ENCODE assay signal across 9 cellular contexts in genomic region chr9:36193049-36193448, GRCh38. TPM values are rescaled to one million over a fixed set of nuclear protein-coding genes. Genes with fewer than 3 reads are reported as not detected.
DNase-seq lines count a peak whose midpoint lies in the region; ATAC-seq and TF ChIP-seq lines count a peak whose summit lies in the region.
"Had no signal": no experiment of that assay in that cellular context is flagged by ENCODE, and none has a peak within 500 bp of the region (broad histone marks: within the 10 kb centered on the region; RNA-seq: fewer than 3 reads in every experiment).

No MANE protein-coding gene starts in this region.

- peak overlapping the region; percentile 33 for H3K9ac ChIP-seq in mucosa of stomach (ENCODE audit: low read length)

- H3K4me3 ChIP-seq in AG09309 (ENCODE audit: control insufficient read depth, low read depth, low read length) (peak overlapping the region; percentile 30), HFF-Myc (replicated peaks; ENCODE audit: low read depth, low read length) (peak overlapping the region; percentile 89), mucosa of stomach (ENCODE audit: low read length) (peak overlapping the region; percentile 88), tibial nerve (peak overlapping the region in 2 of 4 donors; percentile 14 to 89)

- no peak overlapping the region for H3K27ac ChIP-seq in tibial nerve

- TF ChIP-seq CTCF in AG09309 (IDR thresholded peaks at IDR 0.05; ENCODE audit: control insufficient read depth, insufficient read depth, low read depth, low read length, missing control alignments) (no peak), HFF-Myc (IDR thresholded peaks at IDR 0.05; ENCODE audit: low read depth, low read length, missing control alignments) (no peak), brain (conservative IDR thresholded peaks at IDR 0.05) (no peak), tibial nerve (IDR thresholded peaks at IDR 0.05) (no peak)

- peaks cover 17% of the 10 kb centered on the region for H3K36me3 Mint-ChIP-seq in brain

- peaks cover 5% of the 10 kb centered on the region for H3K27me3 Mint-ChIP-seq in brain

- DNase-seq in AG09309 (ENCODE audit: low read depth) (no peak), HFF-Myc (ENCODE audit: extremely low read depth, low read depth) (no peak), islet precursor cell (no peak), tibial nerve (ENCODE audit: low spot score in 2 of 2) (no peak), GOT3 (lab: John Stamatoyannopoulos, UW) (no peak)
- DNase-seq: NCI-H1694 had no signal

- H3K27ac Mint-ChIP-seq in brain: peak overlapping the region in 3 of 5 experiments; percentile 16 to 90 (median 42)

- no peak for TF ChIP-seq POLR2A in tibial nerve (IDR thresholded peaks at IDR 0.05)

- no peak for ATAC-seq in HG03442 (IDR thresholded peaks at IDR 0.05; ENCODE audit: unreplicated experiment)

- H3K36me3 ChIP-seq in mucosa of stomach (ENCODE audit: control insufficient read depth, insufficient read depth, low read length) (no peaks in the 10 kb centered on the region), tibial nerve (peaks cover 0 to 7% (median 0%) of the 10 kb centered on the region in 3 donors)

- H3K9me3 ChIP-seq in mucosa of stomach (ENCODE audit: control insufficient read depth, low read length) (no peaks in the 10 kb centered on the region), tibial nerve (no peaks in the 10 kb centered on the region)

- H3K9me3 Mint-ChIP-seq in brain: no peaks in the 10 kb centered on the region

- peaks cover 50% of the 10 kb centered on the region for H3K4me1 Mint-ChIP-seq in brain

- H3K4me1 ChIP-seq in mucosa of stomach (ENCODE audit: control insufficient read depth, insufficient read depth, low read length): peaks cover 14% of the 10 kb centered on the region
- H3K4me1 ChIP-seq in tibial nerve: peaks cover 0 to 57% (median 26%) of the 10 kb centered on the region in 4 donors

- peak overlapping the region; percentile 87 to 96 (median 92) for H3K4me3 Mint-ChIP-seq in brain

- TF ChIP-seq EP300 in tibial nerve (IDR thresholded peaks at IDR 0.05): no peak

- WGBS in tibial nerve, 2 donors: 76 to 78% methylated on average over 4 of the region's 4 CpGs

- H3K27me3 ChIP-seq in mucosa of stomach (ENCODE audit: control insufficient read depth, insufficient read depth, low read length): no peaks in the 10 kb centered on the region
- H3K27me3 ChIP-seq in tibial nerve: no peaks in the 10 kb centered on the region

RNA-seq across cellular contexts. Expression of gene CLTA, which starts 2.3 kb away (rescaled TPM):
- polyA plus RNA-seq in brain (ENCODE audit: insufficient read depth, low read depth, low replicate concordance): 447 TPM
- total RNA-seq in tibial nerve: 100 to 1,000 TPM; 165 to 247 (median 223) TPM

RNA-seq across cellular contexts. Expression of gene CCIN, which starts 23.9 kb away (rescaled TPM):
- not detected for polyA plus RNA-seq in brain (ENCODE audit: insufficient read depth, low read depth, low replicate concordance)
- total RNA-seq in tibial nerve: not detected

RNA-seq across cellular contexts. Expression of gene GLIPR2, which starts 56.5 kb away (rescaled TPM):
- polyA plus RNA-seq in brain (ENCODE audit: insufficient read depth, low read depth, low replicate concordance): 16.2 TPM
- total RNA-seq in tibial nerve: 10 to 100 TPM; 18.1 to 26.4 (median 25.6) TPM
